In the genomic region with DNA sequence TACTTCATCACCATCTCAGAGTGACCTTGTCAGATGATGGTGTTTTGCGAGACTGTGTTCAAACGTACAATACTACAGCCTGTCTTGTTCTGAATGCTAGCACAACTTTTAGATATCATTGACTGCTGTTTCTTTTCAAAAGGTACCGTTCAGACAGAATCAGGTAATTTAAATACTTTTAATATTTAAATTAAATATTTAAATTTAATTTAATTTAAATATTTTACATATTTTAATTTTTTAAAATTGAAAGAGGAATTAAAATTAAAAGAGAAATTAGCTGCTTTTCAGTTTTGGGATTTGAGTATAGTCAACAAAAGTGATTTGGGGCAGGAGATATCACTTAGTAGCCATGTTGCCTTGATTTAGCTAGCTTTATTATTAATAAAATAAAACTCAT, we compare ENCODE assay signal across 37 cellular contexts.
"Had no signal": no experiment of that assay in that cellular context is flagged by ENCODE, and none has a peak within 500 bp of the region (broad histone marks: within the 10 kb centered on the region; RNA-seq: fewer than 3 reads in every experiment).

No MANE protein-coding gene starts in this region.

- DNase-seq: activated B cell treated with CpG ODN at 0.5 μM for 24 hours; activated CD4-positive, alpha-beta memory T cell treated with anti-CD3 and anti-CD28 coated beads for 36 hours; activated CD4-positive, alpha-beta T cell treated with anti-CD3 and anti-CD28 coated beads for 4 hours; activated CD4-positive, alpha-beta T cell treated with anti-CD3 and anti-CD28 coated beads, Interleukin-2, amount 10 ng/mL, durations not matched to agents 24 days and 14 days; activated CD4-positive, alpha-beta T cell treated with anti-CD3 and anti-CD28 coated beads, Interleukin-2, amount 50 U/mL, for 1 hour; activated CD4-positive, alpha-beta T cell treated with anti-CD3 and anti-CD28 coated beads, Interleukin-2, amount 50 U/mL, for 4 hours; activated CD4-positive, CD25-positive, alpha-beta regulatory T cell treated with anti-CD3 and anti-CD28 coated beads, Interleukin-2, amount 50 U/mL, for 72 hours; activated CD8-positive, alpha-beta memory T cell treated with anti-CD3 and anti-CD28 coated beads, Interleukin-2, amount 50 U/mL, for 4 hours; activated CD8-positive, alpha-beta T cell treated with anti-CD3 and anti-CD28 coated beads for 36 hours; activated effector memory CD4-positive, alpha-beta T cell treated with Interleukin-2 at 50 U/mL for 16 hours; activated gamma-delta T cell; activated naive CD4-positive, alpha-beta T cell treated with anti-CD3 and anti-CD28 coated beads, Interleukin-2, amount 10 ng/mL, durations not matched to agents 7 days and 5 days; activated naive CD4-positive, alpha-beta T cell treated with Interleukin-2 at 50 U/mL for 16 hours; activated naive CD8-positive, alpha-beta T cell treated with anti-CD3 and anti-CD28 coated beads, Interleukin-2, amount 10 ng/mL, durations not matched to agents 7 days and 5 days; activated naive CD8-positive, alpha-beta T cell treated with anti-CD3 and anti-CD28 coated beads, Interleukin-2, amount 50 U/mL, for 24 hours; activated T-cell treated with anti-CD3 and anti-CD28 coated beads for 4 hours; activated T-cell treated with anti-CD3 and anti-CD28 coated beads, Interleukin-2, amount 50 U/mL, for 1 hour; activated T-cell treated with anti-CD3 and anti-CD28 coated beads, Interleukin-2, amount 50 U/mL, for 48 hours; amygdala; anterior cingulate cortex; caudate nucleus; cerebellar nuclear complex; T-helper 1 cell; T-helper 2 cell; T-helper 9 cell; WERI-Rb-1 had no signal

- H3K9me3 Mint-ChIP-seq: activated CD4-positive, alpha-beta T cell treated with anti-CD3 and anti-CD28 coated beads, Interleukin-2, amount 10 ng/mL, durations not matched to agents 24 days and 14 days; activated CD8-positive, alpha-beta T cell treated with anti-CD3 and anti-CD28 coated beads for 36 hours; activated naive CD8-positive, alpha-beta T cell treated with anti-CD3 and anti-CD28 coated beads, Interleukin-2, amount 10 ng/mL, durations not matched to agents 7 days and 5 days; activated naive CD8-positive, alpha-beta T cell treated with anti-CD3 and anti-CD28 coated beads, Interleukin-2, amount 50 U/mL, for 24 hours; brain; T-helper 1 cell treated with Interleukin-12 subunit alpha and Interleukin-12 subunit beta and Interleukin-4 antibody, amounts not matched to agents 30 μg/mL and 1 μg/mL, for 36 hours had no signal

- H3K36me3 Mint-ChIP-seq: activated CD4-positive, alpha-beta memory T cell treated with anti-CD3 and anti-CD28 coated beads for 36 hours; activated naive CD4-positive, alpha-beta T cell treated with anti-CD3 and anti-CD28 coated beads, Interleukin-2, amount 10 ng/mL, durations not matched to agents 7 days and 5 days; activated naive CD4-positive, alpha-beta T cell treated with anti-CD3 and anti-CD28 coated beads, Interleukin-2, amount 50 U/mL, for 24 hours; activated naive CD8-positive, alpha-beta T cell; activated naive CD8-positive, alpha-beta T cell treated with anti-CD3 and anti-CD28 coated beads, Interleukin-2, amount 10 ng/mL, durations not matched to agents 7 days and 5 days; brain had no signal

- H3K27me3 Mint-ChIP-seq: activated B cell treated with CpG ODN at 0.5 μM for 24 hours; activated CD4-positive, alpha-beta memory T cell treated with anti-CD3 and anti-CD28 coated beads for 36 hours; activated CD4-positive, alpha-beta T cell treated with anti-CD3 and anti-CD28 coated beads, Interleukin-2, amount 10 ng/mL, durations not matched to agents 24 days and 14 days; activated CD8-positive, alpha-beta T cell treated with anti-CD3 and anti-CD28 coated beads for 36 hours; activated naive CD4-positive, alpha-beta T cell treated with anti-CD3 and anti-CD28 coated beads, Interleukin-2, amount 10 ng/mL, durations not matched to agents 7 days and 5 days; activated naive CD4-positive, alpha-beta T cell treated with anti-CD3 and anti-CD28 coated beads, Interleukin-2, amount 50 U/mL, for 24 hours; activated naive CD8-positive, alpha-beta T cell; activated naive CD8-positive, alpha-beta T cell treated with anti-CD3 and anti-CD28 coated beads, Interleukin-2, amount 10 ng/mL, durations not matched to agents 7 days and 5 days; activated naive CD8-positive, alpha-beta T cell treated with anti-CD3 and anti-CD28 coated beads, Interleukin-2, amount 50 U/mL, for 24 hours; central memory CD8-positive, alpha-beta T cell had no signal

- ATAC-seq: activated CD8-positive, alpha-beta T cell treated with anti-CD3 and anti-CD28 coated beads for 36 hours; activated naive CD8-positive, alpha-beta T cell treated with anti-CD3 and anti-CD28 coated beads, Interleukin-2, amount 50 U/mL, for 24 hours had no signal

- H3K9me3 ChIP-seq: ascending aorta had no signal

- H3K4me3 ChIP-seq: ascending aorta, cardiac muscle cell had no signal

- H3K27me3 ChIP-seq: ascending aorta, cardiac muscle cell had no signal

- H3K36me3 ChIP-seq: ascending aorta, cardiac muscle cell, WERI-Rb-1 had no signal

- H3K27ac ChIP-seq: ascending aorta, cardiac muscle cell, WERI-Rb-1 had no signal

- H3K4me1 Mint-ChIP-seq: activated B cell treated with CpG ODN at 0.5 μM for 24 hours; activated CD4-positive, alpha-beta T cell treated with anti-CD3 and anti-CD28 coated beads, Interleukin-2, amount 10 ng/mL, durations not matched to agents 24 days and 14 days; activated naive CD4-positive, alpha-beta T cell treated with anti-CD3 and anti-CD28 coated beads, Interleukin-2, amount 10 ng/mL, durations not matched to agents 7 days and 5 days; activated naive CD4-positive, alpha-beta T cell treated with anti-CD3 and anti-CD28 coated beads, Interleukin-2, amount 50 U/mL, for 24 hours; activated naive CD8-positive, alpha-beta T cell treated with anti-CD3 and anti-CD28 coated beads, Interleukin-2, amount 10 ng/mL, durations not matched to agents 7 days and 5 days; activated naive CD8-positive, alpha-beta T cell treated with anti-CD3 and anti-CD28 coated beads, Interleukin-2, amount 50 U/mL, for 24 hours; brain; central memory CD8-positive, alpha-beta T cell had no signal

- H3K4me1 ChIP-seq: ascending aorta had no signal

- H3K4me3 Mint-ChIP-seq: activated B cell treated with CpG ODN at 0.5 μM for 24 hours; activated CD4-positive, alpha-beta memory T cell treated with anti-CD3 and anti-CD28 coated beads for 36 hours; activated CD4-positive, alpha-beta T cell treated with anti-CD3 and anti-CD28 coated beads, Interleukin-2, amount 10 ng/mL, durations not matched to agents 24 days and 14 days; activated CD8-positive, alpha-beta T cell treated with anti-CD3 and anti-CD28 coated beads for 36 hours; activated naive CD4-positive, alpha-beta T cell treated with anti-CD3 and anti-CD28 coated beads, Interleukin-2, amount 10 ng/mL, durations not matched to agents 7 days and 5 days; activated naive CD4-positive, alpha-beta T cell treated with anti-CD3 and anti-CD28 coated beads, Interleukin-2, amount 50 U/mL, for 24 hours; activated naive CD8-positive, alpha-beta T cell; activated naive CD8-positive, alpha-beta T cell treated with anti-CD3 and anti-CD28 coated beads, Interleukin-2, amount 10 ng/mL, durations not matched to agents 7 days and 5 days; activated naive CD8-positive, alpha-beta T cell treated with anti-CD3 and anti-CD28 coated beads, Interleukin-2, amount 50 U/mL, for 24 hours; brain; central memory CD8-positive, alpha-beta T cell; T-helper 1 cell treated with Interleukin-12 subunit alpha and Interleukin-12 subunit beta and Interleukin-4 antibody, amounts not matched to agents 30 μg/mL and 1 μg/mL, for 36 hours; T-helper 2 cell treated with Interferon-gamma antibody and Interleukin-4, amounts not matched to agents 5 μg/mL and 100 μg/mL, for 36 hours had no signal

- FAIRE-seq: bronchial epithelial cell, TTC549 had no signal

- H3K27ac Mint-ChIP-seq: activated B cell treated with CpG ODN at 0.5 μM for 24 hours; activated CD4-positive, alpha-beta memory T cell treated with anti-CD3 and anti-CD28 coated beads for 36 hours; activated CD4-positive, alpha-beta T cell treated with anti-CD3 and anti-CD28 coated beads, Interleukin-2, amount 10 ng/mL, durations not matched to agents 24 days and 14 days; activated CD8-positive, alpha-beta T cell treated with anti-CD3 and anti-CD28 coated beads for 36 hours; activated naive CD4-positive, alpha-beta T cell treated with anti-CD3 and anti-CD28 coated beads, Interleukin-2, amount 10 ng/mL, durations not matched to agents 7 days and 5 days; activated naive CD4-positive, alpha-beta T cell treated with anti-CD3 and anti-CD28 coated beads, Interleukin-2, amount 50 U/mL, for 24 hours; activated naive CD8-positive, alpha-beta T cell; activated naive CD8-positive, alpha-beta T cell treated with anti-CD3 and anti-CD28 coated beads, Interleukin-2, amount 10 ng/mL, durations not matched to agents 7 days and 5 days; activated naive CD8-positive, alpha-beta T cell treated with anti-CD3 and anti-CD28 coated beads, Interleukin-2, amount 50 U/mL, for 24 hours; activated T-helper 2 cell treated with anti-CD3 and anti-CD28 coated beads, Interferon-gamma antibody, Interleukin-2, Interleukin-4, amounts not matched to agents 10 μg/mL and 5 μg/mL and 100 μg/mL, durations not matched to agents 14 hours and 24 hours and 36 hours; brain; T-helper 1 cell treated with Interleukin-12 subunit alpha and Interleukin-12 subunit beta and Interleukin-4 antibody, amounts not matched to agents 30 μg/mL and 1 μg/mL, for 36 hours; T-helper 2 cell treated with Interferon-gamma antibody and Interleukin-4, amounts not matched to agents 5 μg/mL and 100 μg/mL, for 36 hours had no signal
